8 cellular contexts compared by ENCODE assay signal in genomic region chr2:232761301-232761907, GRCh38. TPM values are rescaled to one million over a fixed set of nuclear protein-coding genes. Genes with fewer than 3 reads are reported as not detected.
DNase-seq lines count a peak whose midpoint lies in the region; ATAC-seq, FAIRE-seq and TF ChIP-seq lines count a peak whose summit lies in the region.

No MANE protein-coding gene starts in this region.

- peak; percentile 12 for DNase-seq in AG20443 (ENCODE audit: low spot score)
- DNase-seq in GM12891 (ENCODE audit: insufficient read length, low spot score), result no peak
- DNase-seq in NCI-H526 (lab: John Stamatoyannopoulos, UW), result peak; percentile 43 to 74
- DNase-seq in amniotic epithelial cell (ENCODE audit: low read depth), result peak; percentile 62
- DNase-seq in left colon, result peak in 1 of 2 donors; percentile 20
- DNase-seq in DMS114 treated with DMSO at 0.1 percent for 48 hours (lab: John Stamatoyannopoulos, UW; ENCODE audit: unreplicated experiment), result no peak
- no peak for DNase-seq in KG1 (lab: John Stamatoyannopoulos, UW)

- FAIRE-seq in GM12891 (lab: Jason Lieb, UNC), result peak; percentile 38

- intact Hi-C loops in left colon (cut with DNase I, micrococcal nuclease), result no loop called here

- ATAC-seq in left colon, result peak; percentile 80
- no peak for ATAC-seq in HG03045 (IDR thresholded peaks at IDR 0.05; ENCODE audit: unreplicated experiment)

- TF ChIP-seq POLR2A in GM12891 (IDR thresholded peaks at IDR 0.05; ENCODE audit: low read depth, low read length), result no peak

TF ChIP-seq in GM12891, 5 proteins besides CTCF, POLR2A, EP300 and RAD21:
- TF ChIP-seq TAF1 (IDR thresholded peaks at IDR 0.05; ENCODE audit: low read depth, low read length) (no peak), PAX5 (IDR thresholded peaks at IDR 0.05; ENCODE audit: insufficient read depth, low read length, severe bottlenecking) (no peak), SPI1 (IDR thresholded peaks at IDR 0.05; ENCODE audit: low read depth, low read length) (no peak), POU2F2 (IDR thresholded peaks at IDR 0.05; ENCODE audit: low read depth, low read length) (no peak), POLR2AphosphoS5 (IDR thresholded peaks at IDR 0.05; ENCODE audit: low read depth, low read length) (no peak)

RNA-seq across cellular contexts. Expression of gene KCNJ13, which starts 15.0 kb away (rescaled TPM):
- polyA plus RNA-seq in GM12891 (2012; ENCODE audit: low read depth, missing spikeins), result 0.04 TPM
- total RNA-seq in left colon, result not detected

Comparison
In these comparisons a context has a peak if more than half of its experiments do, and no peak if none do; other contexts are left out.
1. DNase-seq: peak in AG20443 (single experiment), NCI-H526 (2 of 2) and amniotic epithelial cell (single experiment); none in GM12891 (single experiment), DMS114 treated with DMSO at 0.1 percent for 48 hours (single experiment) and KG1 (single experiment).